Comparison of ENCODE assay signal across 11 cellular contexts in the genomic region with DNA sequence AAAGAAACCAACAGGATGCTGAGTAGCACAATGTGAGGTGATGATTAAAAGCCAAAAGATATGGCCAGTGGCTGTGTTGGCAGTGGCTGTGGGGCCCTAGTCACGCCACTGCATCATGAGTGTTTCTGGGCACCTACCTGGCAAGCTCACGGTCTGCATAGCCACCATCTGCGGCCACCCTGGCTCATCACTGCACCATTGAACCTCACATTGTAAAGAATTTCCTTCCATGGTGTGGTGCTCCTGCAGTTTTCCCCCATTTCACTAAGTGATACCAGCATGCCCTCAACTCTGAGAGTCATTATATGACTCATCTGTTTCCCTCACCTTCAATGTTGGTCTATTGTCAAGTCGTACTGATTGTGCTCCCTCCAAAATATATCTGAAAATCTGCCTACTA. TPM values are rescaled to one million over a fixed set of nuclear protein-coding genes. Genes with fewer than 3 reads are reported as not detected.
DNase-seq lines count a peak whose midpoint lies in the region; ATAC-seq and FAIRE-seq lines count a peak whose summit lies in the region.
"Had no signal": no experiment of that assay in that cellular context is flagged by ENCODE, and none has a peak within 500 bp of the region (broad histone marks: within the 10 kb centered on the region; RNA-seq: fewer than 3 reads in every experiment).

No MANE protein-coding gene starts in this region.

- peak overlapping the region; percentile 88 for H3K27ac Mint-ChIP-seq in stimulated activated memory B cell treated with anti-CD40 and anti-IgM and Interleukin-4, amounts not matched to agents 10 μg/mL and 1 μg/mL and 100 μg/mL, for 72 hours
- H3K27ac Mint-ChIP-seq: mesothelial cell of epicardium had no signal

- FAIRE-seq in frontal cortex (lab: Jason Lieb, UNC): no peak

- DNase-seq in activated T-cell treated with anti-CD3 and anti-CD28 coated beads for 48 hours (ENCODE audit: low read depth): peak; percentile 12
- DNase-seq in activated T-cell treated with anti-CD3 and anti-CD28 coated beads for 4 hours: no peak
- no peak for DNase-seq in dedifferentiated amniotic fluid mesenchymal stem cell (ENCODE audit: extremely low spot score)
- DNase-seq in frontal cortex (ENCODE audit: low spot score in 2 of 2): no peak
- DNase-seq in activated naive CD4-positive, alpha-beta T cell treated with Interleukin-2 at 50 U/mL for 16 hours: no peak
- DNase-seq: right cardiac atrium had no signal

- H3K9me3 Mint-ChIP-seq in stimulated activated memory B cell treated with anti-CD40 and anti-IgM and Interleukin-4, amounts not matched to agents 10 μg/mL and 1 μg/mL and 100 μg/mL, for 72 hours: peaks cover 3% of the 10 kb centered on the region

- peak overlapping the region; percentile 36 for H3K4me3 Mint-ChIP-seq in stimulated activated memory B cell treated with anti-CD40 and anti-IgM and Interleukin-4, amounts not matched to agents 10 μg/mL and 1 μg/mL and 100 μg/mL, for 72 hours
- H3K4me3 Mint-ChIP-seq: mesothelial cell of epicardium had no signal

- ATAC-seq in HG02623 (IDR thresholded peaks at IDR 0.05; ENCODE audit: unreplicated experiment) (peak; percentile 29), HG03439 (IDR thresholded peaks at IDR 0.05; ENCODE audit: unreplicated experiment) (peak; percentile 58)
- ATAC-seq in stimulated activated memory B cell treated with anti-CD40 and anti-IgM and Interleukin-4, amounts not matched to agents 10 μg/mL and 1 μg/mL and 100 μg/mL, for 72 hours: no peak
- ATAC-seq: HCT116, right cardiac atrium had no signal

- no peaks in the 10 kb centered on the region for H3K36me3 Mint-ChIP-seq in stimulated activated memory B cell treated with anti-CD40 and anti-IgM and Interleukin-4, amounts not matched to agents 10 μg/mL and 1 μg/mL and 100 μg/mL, for 72 hours
- H3K36me3 Mint-ChIP-seq: mesothelial cell of epicardium had no signal

- H3K4me1 Mint-ChIP-seq in stimulated activated memory B cell treated with anti-CD40 and anti-IgM and Interleukin-4, amounts not matched to agents 10 μg/mL and 1 μg/mL and 100 μg/mL, for 72 hours: peaks cover 72% of the 10 kb centered on the region

- no peaks in the 10 kb centered on the region for H3K27me3 Mint-ChIP-seq in stimulated activated memory B cell treated with anti-CD40 and anti-IgM and Interleukin-4, amounts not matched to agents 10 μg/mL and 1 μg/mL and 100 μg/mL, for 72 hours

RNA-seq across cellular contexts. Expression of a gene that starts 45.5 kb away (rescaled TPM):
- not detected for total RNA-seq in frontal cortex
- total RNA-seq: mesothelial cell of epicardium, right cardiac atrium had no signal
